ENCODE assay signal across 1 cellular context in genomic region chr1:217369271-217369981, GRCh38.
TF ChIP-seq lines count a peak whose summit lies in the region.

No MANE protein-coding gene starts in this region.

TF ChIP-seq in H1, 55 proteins besides CTCF, POLR2A, EP300 and RAD21 (continued from another document):
- TF ChIP-seq CHD7 (IDR thresholded peaks at IDR 0.05; ENCODE audit: insufficient replicate concordance, low read length) (peak; percentile 72), SP1 (IDR thresholded peaks at IDR 0.05; ENCODE audit: low read depth, low read length) (peak; percentile 34; the same call in 1 of the 2 replicates), KDM4A (IDR thresholded peaks at IDR 0.05; ENCODE audit: low read depth, low read length, severe bottlenecking) (no peak), SUZ12 (IDR thresholded peaks at IDR 0.05; ENCODE audit: low read length) (no peak), CHD2 (IDR thresholded peaks at IDR 0.05; ENCODE audit: low read length) (no peak), ATF3 (IDR thresholded peaks at IDR 0.05; ENCODE audit: insufficient read depth, low read depth, low read length) (no peak), TEAD4 (IDR thresholded peaks at IDR 0.05; ENCODE audit: low read depth, low read length) (no peak), POLR2AphosphoS5 (IDR thresholded peaks at IDR 0.05; ENCODE audit: low read depth, low read length) (peak; percentile 44; the same call in 1 of the 2 replicates)
TF ChIP-seq in H1: peak in this region for 3.
